In genomic region chr10:665579-666091, GRCh38 we compare ENCODE assay signal across 10 cellular contexts. TPM values are rescaled to one million over a fixed set of nuclear protein-coding genes. Genes with fewer than 3 reads are reported as not detected.
DNase-seq lines count a peak whose midpoint lies in the region; ATAC-seq and TF ChIP-seq lines count a peak whose summit lies in the region.
"Had no signal": no experiment of that assay in that cellular context is flagged by ENCODE, and none has a peak within 500 bp of the region (broad histone marks: within the 10 kb centered on the region; RNA-seq: fewer than 3 reads in every experiment).

No MANE protein-coding gene starts in this region.

- no peak overlapping the region for H4K12ac ChIP-seq in trophoblast cell (ENCODE audit: low read depth, low read length)

- H3K27me3 ChIP-seq in endocrine pancreas (ENCODE audit: control insufficient read depth, insufficient read depth, low read length), result no peaks in the 10 kb centered on the region
- no peaks in the 10 kb centered on the region for H3K27me3 ChIP-seq in left lung
- H3K27me3 ChIP-seq in trophoblast cell (ENCODE audit: insufficient read depth, low read length), result no peaks in the 10 kb centered on the region

- intact Hi-C loops in left lung (cut with DNase I), result no loop called here

- no peak overlapping the region for H3K14ac ChIP-seq in trophoblast cell (ENCODE audit: low read length)

- H3K4me3 ChIP-seq in LNCaP clone FGC (ENCODE audit: low read depth, low read length), result peak overlapping the region; percentile 37
- H3K4me3 ChIP-seq in endocrine pancreas (ENCODE audit: control insufficient read depth, insufficient read depth, low read length), result peak overlapping the region; percentile 76
- H3K4me3 ChIP-seq in left lung, result peak overlapping the region; percentile 22
- H3K4me3 ChIP-seq in trophoblast cell (ENCODE audit: low read depth, low read length), result no peak overlapping the region

- no peaks in the 10 kb centered on the region for H3K9me3 ChIP-seq in endocrine pancreas (ENCODE audit: control insufficient read depth, low read length)
- peaks cover 0 to 3% of the 10 kb centered on the region in 2 donors for H3K9me3 ChIP-seq in left lung
- peaks cover 5% of the 10 kb centered on the region for H3K9me3 ChIP-seq in trophoblast cell (ENCODE audit: insufficient read depth, low read depth, low read length)

- no peak overlapping the region for H2BK12ac ChIP-seq in trophoblast cell (ENCODE audit: low read length)

- peak; percentile 43 for DNase-seq in LNCaP clone FGC (ENCODE audit: low read depth)
- DNase-seq in left lung, result peak in 1 of 2 donors; percentile 57
- no peak for DNase-seq in substantia nigra (lab: John Stamatoyannopoulos, UW)
- no peak for DNase-seq in SHP77 (lab: John Stamatoyannopoulos, UW)
- no peak for DNase-seq in trophoblast cell
- DNase-seq: activated CD4-positive, CD25-positive, alpha-beta regulatory T cell; HCEC 1CT had no signal

- no peak overlapping the region for H2AK5ac ChIP-seq in trophoblast cell (ENCODE audit: low read length)

- no peak overlapping the region for H3K23ac ChIP-seq in trophoblast cell (ENCODE audit: low read length)

- WGBS in trophoblast cell (ENCODE audit: extremely low coverage, insufficient coverage, insufficient read length), result no CpG with 5 or more reads among the region's 30 CpGs

- ATAC-seq in left lung (peak; percentile 64), GM21825 (IDR thresholded peaks at IDR 0.05; ENCODE audit: unreplicated experiment) (no peak), HG03139 (IDR thresholded peaks at IDR 0.05; ENCODE audit: unreplicated experiment) (no peak)

- no peaks in the 10 kb centered on the region for H3K79me2 ChIP-seq in trophoblast cell (ENCODE audit: control insufficient read depth, insufficient read depth, low read length, poor library complexity)

- H3K18ac ChIP-seq in trophoblast cell (ENCODE audit: low read length), result no peak overlapping the region

- H4K8ac ChIP-seq in trophoblast cell (ENCODE audit: low read depth, low read length), result no peak overlapping the region

- no peak overlapping the region for H3K4ac ChIP-seq in trophoblast cell (ENCODE audit: low read depth, low read length)

- no peak overlapping the region for H2BK120ac ChIP-seq in trophoblast cell (ENCODE audit: insufficient read depth, low read length, poor library complexity)

- H2BK5ac ChIP-seq in trophoblast cell (ENCODE audit: low read depth, low read length, poor library complexity), result no peak overlapping the region

- TF ChIP-seq CTCF in LNCaP clone FGC (IDR thresholded peaks at IDR 0.05; ENCODE audit: control insufficient read depth, extremely low read depth, insufficient read depth) (no peak), left lung (IDR thresholded peaks at IDR 0.05) (no peak)

- H3K4me2 ChIP-seq in trophoblast cell (ENCODE audit: low read length), result no peak overlapping the region

- H4K91ac ChIP-seq in trophoblast cell (ENCODE audit: low read depth, low read length), result no peak overlapping the region

- peak overlapping the region in 1 of 2 donors; percentile 53 for H3K27ac ChIP-seq in left lung
- peak overlapping the region; percentile 36 for H3K27ac ChIP-seq in substantia nigra (ENCODE audit: low read depth, low read length, poor library complexity, severe bottlenecking)
- no peak overlapping the region for H3K27ac ChIP-seq in trophoblast cell (ENCODE audit: low read depth, low read length)

- H3K79me1 ChIP-seq in trophoblast cell (ENCODE audit: low read length), result no peaks in the 10 kb centered on the region

- peak overlapping the region; percentile 52 for H3K9ac ChIP-seq in endocrine pancreas (ENCODE audit: control insufficient read depth, insufficient read depth, low read length)
- no peak overlapping the region for H3K9ac ChIP-seq in trophoblast cell (ENCODE audit: low read length)

- H3K36me3 ChIP-seq in endocrine pancreas (ENCODE audit: control insufficient read depth, insufficient read depth, low read length) (no peaks in the 10 kb centered on the region), left lung (no peaks in the 10 kb centered on the region), trophoblast cell (ENCODE audit: control insufficient read depth in 1 of 2, insufficient read depth in 2 of 2, low read length in 2 of 2) (no peaks in the 10 kb centered on the region)

- H2AFZ ChIP-seq in trophoblast cell (ENCODE audit: insufficient read depth, low read length, poor library complexity), result no peak overlapping the region

- peaks cover 10% of the 10 kb centered on the region for H3K4me1 ChIP-seq in endocrine pancreas (ENCODE audit: control insufficient read depth, insufficient read depth, low read length)
- H3K4me1 ChIP-seq in left lung, result no peaks in the 10 kb centered on the region
- H3K4me1 ChIP-seq in trophoblast cell (ENCODE audit: control insufficient read depth in 1 of 2, insufficient read depth in 2 of 2, low read length in 2 of 2), result no peaks in the 10 kb centered on the region

RNA-seq across cellular contexts. Expression of gene DIP2C, which starts 23.8 kb away (rescaled TPM):
- total RNA-seq in left lung, result 10 to 100 TPM; 10.5 to 14.7 TPM
- polyA plus RNA-seq in trophoblast cell (2013), result 6.9 and 7.0 TPM in 2 replicates
